Comparison of ENCODE assay signal across 20 cellular contexts in the genomic region with DNA sequence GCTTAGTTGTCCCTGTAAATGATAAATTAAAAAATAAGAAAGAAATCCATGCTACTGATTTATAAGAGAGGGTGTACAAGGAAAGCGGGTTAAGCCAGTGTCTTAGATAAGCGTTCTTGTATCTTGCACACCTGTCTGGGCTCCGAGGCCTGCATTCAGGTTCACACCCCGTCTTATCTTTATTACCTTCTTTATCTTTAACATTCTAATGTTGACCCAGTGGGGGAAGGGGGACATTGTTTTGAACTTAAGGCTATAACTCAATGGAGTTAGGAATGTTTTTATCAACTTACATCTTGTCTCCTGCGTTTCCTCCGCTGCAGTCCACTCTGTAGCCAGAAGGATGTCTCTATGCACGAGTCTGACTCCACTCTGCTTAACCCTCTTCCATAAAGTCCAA.
DNase-seq lines count a peak whose midpoint lies in the region; ATAC-seq and TF ChIP-seq lines count a peak whose summit lies in the region.
"Had no signal": no experiment of that assay in that cellular context is flagged by ENCODE, and none has a peak within 500 bp of the region (broad histone marks: within the 10 kb centered on the region; RNA-seq: fewer than 3 reads in every experiment).

No MANE protein-coding gene starts in this region.

- H2AK5ac ChIP-seq in H9 (ENCODE audit: insufficient read length, low read length) = no peak overlapping the region

- H3K79me1 ChIP-seq in H9 (ENCODE audit: insufficient read depth, low read depth, low read length, poor library complexity, severe bottlenecking) = no peaks in the 10 kb centered on the region

- H4K5ac ChIP-seq in H9 (ENCODE audit: insufficient read length, low read depth, low read length) = no peak overlapping the region

- TF ChIP-seq CTCF in H9 (conservative IDR thresholded peaks at IDR 0.05) (no peak), hepatocyte (IDR thresholded peaks at IDR 0.05; ENCODE audit: poor library complexity) (no peak), mucosa of descending colon (IDR thresholded peaks at IDR 0.05) (no peak)

- H2BK15ac ChIP-seq in H9 (ENCODE audit: low read depth, low read length) = no peak overlapping the region

- no peaks in the 10 kb centered on the region for H3K4me1 Mint-ChIP-seq in H9
- H3K4me1 Mint-ChIP-seq: CD14-positive monocyte; CD4-positive, alpha-beta memory T cell; GM23338 had no signal

- no peak overlapping the region for H3K4me3 ChIP-seq in hepatocyte
- H3K4me3 ChIP-seq in mucosa of descending colon = no peak overlapping the region
- H3K4me3 ChIP-seq: BLaER1, GM12878, GM23338 had no signal

- no peak overlapping the region for H2BK12ac ChIP-seq in H9 (ENCODE audit: insufficient read length, low read depth, low read length)

- H3K27me3 ChIP-seq in H9 (ENCODE audit: insufficient read depth, low read length) = no peaks in the 10 kb centered on the region
- no peaks in the 10 kb centered on the region for H3K27me3 ChIP-seq in hepatocyte
- H3K27me3 ChIP-seq: BLaER1 had no signal

- no CpG with 5 or more reads among the region's 7 CpGs for WGBS in H9 (ENCODE audit: extremely low coverage, insufficient read length, low lambda C conversion rate)
- WGBS in hepatocyte (ENCODE audit: low lambda C conversion rate, missing lambda C conversion rate) = 32% methylated on average over 7 of the region's 7 CpGs

- H3K23me2 ChIP-seq in H9 (ENCODE audit: insufficient read length, low read depth, low read length, poor library complexity, severe bottlenecking) = no peaks in the 10 kb centered on the region

- H3K79me2 ChIP-seq in H9 (ENCODE audit: insufficient read depth, low read length) (no peaks in the 10 kb centered on the region), hepatocyte (no peaks in the 10 kb centered on the region)

- no peak overlapping the region for H4K91ac ChIP-seq in H9 (ENCODE audit: insufficient read length, low read depth, low read length)

- H3K56ac ChIP-seq in H9 (ENCODE audit: insufficient read length, low read depth, low read length) = peak overlapping the region; percentile 66

- no peak overlapping the region for H2BK5ac ChIP-seq in H9 (ENCODE audit: insufficient read length, low read length)

- no peaks in the 10 kb centered on the region for H3K36me3 Mint-ChIP-seq in H9 (ENCODE audit: insufficient read depth in 1 of 3, low read depth in 3 of 3)
- H3K36me3 Mint-ChIP-seq: CD14-positive monocyte; CD4-positive, alpha-beta memory T cell had no signal

- H3K27ac Mint-ChIP-seq in H9 = no peak overlapping the region
- H3K27ac Mint-ChIP-seq: CD14-positive monocyte; CD4-positive, alpha-beta memory T cell; GM23338; HFFc6 had no signal

- no peak overlapping the region for H3K4ac ChIP-seq in H9 (ENCODE audit: low read depth, low read length)

- H3K9me2 ChIP-seq in hepatocyte (replicated peaks; ENCODE audit: insufficient read depth) = no peaks in the 10 kb centered on the region

- H3K14ac ChIP-seq in H9 (ENCODE audit: insufficient read depth, low read length) = no peak overlapping the region

- H3K4me1 ChIP-seq in H9 (ENCODE audit: insufficient read depth, low read length) = no peaks in the 10 kb centered on the region
- H3K4me1 ChIP-seq in hepatocyte (ENCODE audit: insufficient read depth) = peaks cover 7% of the 10 kb centered on the region
- H3K4me1 ChIP-seq in mucosa of descending colon (ENCODE audit: low read depth) = peaks cover 3% of the 10 kb centered on the region

- ATAC-seq in mucosa of descending colon = peak; percentile 96
- ATAC-seq: GM12878, GM23338, HCT116 had no signal

- no peak overlapping the region for H4K8ac ChIP-seq in H9 (replicated peaks; ENCODE audit: insufficient read length, low read depth, low read length)

- H3K36me3 ChIP-seq in hepatocyte (replicated peaks; ENCODE audit: insufficient read depth, low read depth) (no peaks in the 10 kb centered on the region), mucosa of descending colon (ENCODE audit: low read depth) (no peaks in the 10 kb centered on the region)
- H3K36me3 ChIP-seq: BLaER1 had no signal

- H4K20me1 ChIP-seq in H9 (ENCODE audit: control insufficient read depth, insufficient read depth, insufficient read length) (no peaks in the 10 kb centered on the region), hepatocyte (ENCODE audit: insufficient read depth, poor library complexity, severe bottlenecking) (no peaks in the 10 kb centered on the region)
- H4K20me1 ChIP-seq: BLaER1 had no signal

- no peaks in the 10 kb centered on the region for H3K9me3 Mint-ChIP-seq in H9
- H3K9me3 Mint-ChIP-seq: CD4-positive, alpha-beta memory T cell; GM23338; HFFc6 had no signal

- no peak overlapping the region for H3T11ph ChIP-seq in H9 (ENCODE audit: low read length)

- no peak for DNase-seq in H9
- DNase-seq in hepatocyte (ENCODE audit: low spot score) = peak; percentile 57
- peak in 1 of 3 donors; percentile 78 for DNase-seq in mucosa of descending colon
- peak; percentile 0 for DNase-seq in ureter (ENCODE audit: low spot score)
- DNase-seq in NCI-H1105 treated with DMSO at 0.1 percent for 48 hours (lab: John Stamatoyannopoulos, UW) = no peak
- no peak for DNase-seq in iPS-NIHi11 (ENCODE audit: low spot score)
- DNase-seq in Kasumi-1 (lab: John Stamatoyannopoulos, UW) = no peak
- DNase-seq: 8988T; Calu3; CD4-positive, alpha-beta memory T cell; DND-41; EL; HFFc6; IMR-90 had no signal

- no peak overlapping the region for H2BK20ac ChIP-seq in H9 (ENCODE audit: low read depth, low read length, poor library complexity, severe bottlenecking)

- H3K4me2 ChIP-seq in H9 (ENCODE audit: insufficient read depth, insufficient read length, low read length) (no peak overlapping the region), hepatocyte (peak overlapping the region; percentile 50)
- H3K4me2 ChIP-seq: BLaER1, GM23338 had no signal

- no peak overlapping the region for H2BK120ac ChIP-seq in H9 (ENCODE audit: low read depth, low read length, poor library complexity, severe bottlenecking)

- H3K23ac ChIP-seq in H9 (ENCODE audit: insufficient read length, low read depth, low read length) = no peak overlapping the region

- intact Hi-C loops in mucosa of descending colon (cut with DNase I, micrococcal nuclease) = no loop called here

- H2AFZ ChIP-seq in H9 (ENCODE audit: low read length) = no peak overlapping the region
- no peak overlapping the region for H2AFZ ChIP-seq in hepatocyte
- H2AFZ ChIP-seq: GM23338 had no signal

- no peak overlapping the region for H3K18ac ChIP-seq in H9 (ENCODE audit: insufficient read length, low read depth, low read length)

- no peak overlapping the region for H3K9ac ChIP-seq in H9 (ENCODE audit: extremely low read depth, insufficient read length, low read length)
- H3K9ac ChIP-seq: BLaER1 had no signal

- H3K4me3 Mint-ChIP-seq in H9 = no peak overlapping the region
- H3K4me3 Mint-ChIP-seq: CD14-positive monocyte; CD4-positive, alpha-beta memory T cell; GM23338; HFFc6 had no signal

- no peaks in the 10 kb centered on the region; the same call in 1 of the 2 replicates for H3K27me3 Mint-ChIP-seq in H9 (ENCODE audit: low read depth)

- H3K27ac ChIP-seq in H9 (ENCODE audit: insufficient read length, low read depth, low read length) (no peak overlapping the region), hepatocyte (peak overlapping the region; percentile 8)
- H3K27ac ChIP-seq: BLaER1, HL-60 had no signal

- no peaks in the 10 kb centered on the region for H3K9me3 ChIP-seq in H9 (ENCODE audit: control insufficient read depth, low read depth, low read length)
- H3K9me3 ChIP-seq in hepatocyte (ENCODE audit: low read depth) = no peaks in the 10 kb centered on the region
- no peaks in the 10 kb centered on the region for H3K9me3 ChIP-seq in mucosa of descending colon
- H3K9me3 ChIP-seq: BLaER1 had no signal

Comparison
In these comparisons a context has a peak if more than half of its experiments do, and no peak if none do; other contexts are left out.
1. DNase-seq: peak in hepatocyte (single experiment) and ureter (single experiment); none in H9 (single experiment), NCI-H1105 treated with DMSO at 0.1 percent for 48 hours (single experiment), iPS-NIHi11 (single experiment) and Kasumi-1 (0 of 2).